ENCODE assay signal across 8 cellular contexts in the genomic region with DNA sequence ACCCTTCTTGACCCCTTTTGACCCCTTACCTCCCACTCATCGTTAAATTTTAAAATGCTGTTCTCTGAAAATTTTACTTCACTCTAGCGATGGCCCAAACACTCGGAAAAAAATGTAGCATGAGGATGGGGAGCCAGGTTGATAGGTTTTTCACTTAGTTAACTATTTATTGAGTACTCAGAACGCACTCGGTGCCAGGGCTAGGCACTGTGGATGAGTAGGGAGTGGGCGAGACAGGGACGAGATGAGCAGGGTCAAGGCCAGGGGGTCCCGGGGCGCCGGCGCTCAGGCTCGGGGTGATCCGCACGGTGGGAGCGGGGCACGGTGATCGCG. TPM values are rescaled to one million over a fixed set of nuclear protein-coding genes. Genes with fewer than 3 reads are reported as not detected.
DNase-seq lines count a peak whose midpoint lies in the region; ATAC-seq and TF ChIP-seq lines count a peak whose summit lies in the region.

No MANE protein-coding gene starts in this region.

- no peaks in the 10 kb centered on the region for H3K79me1 ChIP-seq in neuronal stem cell (ENCODE audit: low read depth, low read length)

- peaks cover 2 to 4% of the 10 kb centered on the region in 2 donors for H3K4me1 ChIP-seq in neuronal stem cell (ENCODE audit: control insufficient read depth in 2 of 2, insufficient read depth in 1 of 2, low read depth in 1 of 2, low read length in 2 of 2)

- H2BK15ac ChIP-seq in neuronal stem cell (ENCODE audit: low read length): no peak overlapping the region

- no peak overlapping the region for H4K91ac ChIP-seq in neuronal stem cell (ENCODE audit: low read depth, low read length, poor library complexity)

- H2BK5ac ChIP-seq in neuronal stem cell (ENCODE audit: low read length): peak overlapping the region; percentile 40

- intact Hi-C loops in Calu3 (cut with micrococcal nuclease; ENCODE audit: unreplicated experiment): loop anchor here (5.0 kb wide), 1 partner anchor 57 kb away; no protein-coding TSS in a partner anchor

- H3K4me3 Mint-ChIP-seq in Calu3 (ENCODE audit: low read depth, unreplicated experiment): peak overlapping the region; percentile 95
- peak overlapping the region; percentile 89 to 91 for H3K4me3 Mint-ChIP-seq in effector memory CD8-positive, alpha-beta T cell

- H4K8ac ChIP-seq in neuronal stem cell (ENCODE audit: low read depth, low read length): no peak overlapping the region

- BruUV-seq in Calu3 (replicated peaks; lab: Mats Ljungman, UMichigan): no TSS peak

- H3K23ac ChIP-seq in neuronal stem cell (ENCODE audit: low read depth, low read length, poor library complexity): peak overlapping the region; percentile 37

- no peak for ATAC-seq in effector memory CD8-positive, alpha-beta T cell (replicated peaks)
- ATAC-seq in HG03342 (IDR thresholded peaks at IDR 0.05; ENCODE audit: unreplicated experiment) (no peak), HG02938 (IDR thresholded peaks at IDR 0.05; ENCODE audit: unreplicated experiment) (no peak)

- CTCF ChIA-PET in Calu3 (lab: Charles Lee): interaction anchor here (0.7 to 0.9 kb wide), 3 partner anchors 36 to 136 kb away, joined by 3 to 4 read pairs (median 3); partner anchors contain the start of gene CLUAP1

- no peaks in the 10 kb centered on the region for H3K27me3 ChIP-seq in neuronal stem cell (ENCODE audit: control insufficient read depth in 3 of 3, insufficient read depth in 3 of 3, low read depth in 1 of 3, low read length in 3 of 3)

- peaks cover 61% of the 10 kb centered on the region for H3K36me3 Mint-ChIP-seq in Calu3 (ENCODE audit: insufficient read depth, unreplicated experiment)
- H3K36me3 Mint-ChIP-seq in effector memory CD8-positive, alpha-beta T cell (ENCODE audit: insufficient read depth): peaks cover 12% of the 10 kb centered on the region

- peaks cover 20 to 33% of the 10 kb centered on the region in 2 donors for H3K9me3 ChIP-seq in neuronal stem cell (replicated peaks in 1 of 2; ENCODE audit: control insufficient read depth in 2 of 2, insufficient read depth in 1 of 2, low read depth in 1 of 2, low read length in 2 of 2)

- peak overlapping the region; percentile 89 for H2AFZ ChIP-seq in neuronal stem cell (ENCODE audit: low read length)

- DNase-seq in Calu3 (no peak), neuronal stem cell (ENCODE audit: low spot score) (no peak), NCI-H128 (lab: John Stamatoyannopoulos, UW; ENCODE audit: unreplicated experiment) (no peak)
- no peak for DNase-seq in Jurkat, Clone E6-1 (ENCODE audit: low read depth, low spot score)
- DNase-seq in effector memory CD8-positive, alpha-beta T cell: no peak
- no peak for DNase-seq in activated effector memory CD4-positive, alpha-beta T cell treated with anti-CD3 and anti-CD28 coated beads, Interleukin-2, amount 50 U/mL, for 16 hours

- no peak overlapping the region for H2BK12ac ChIP-seq in neuronal stem cell (ENCODE audit: low read length)

- H3K27me3 Mint-ChIP-seq in Calu3 (ENCODE audit: unreplicated experiment): no peaks in the 10 kb centered on the region
- H3K27me3 Mint-ChIP-seq in effector memory CD8-positive, alpha-beta T cell: no peaks in the 10 kb centered on the region

- H3K27ac ChIP-seq in neuronal stem cell (replicated peaks; ENCODE audit: low read length): peak overlapping the region; percentile 62

- H3K27ac Mint-ChIP-seq in Calu3 (ENCODE audit: unreplicated experiment): peak overlapping the region; percentile 91
- H3K27ac Mint-ChIP-seq in effector memory CD8-positive, alpha-beta T cell: peak overlapping the region; percentile 82 to 87

- peaks cover 16% of the 10 kb centered on the region for H3K9me3 Mint-ChIP-seq in Calu3 (ENCODE audit: low read depth, unreplicated experiment)
- no peaks in the 10 kb centered on the region for H3K9me3 Mint-ChIP-seq in effector memory CD8-positive, alpha-beta T cell

- no peak for TF ChIP-seq CTCF in Calu3 (IDR thresholded peaks at IDR 0.05; ENCODE audit: unreplicated experiment)

- peak overlapping the region; percentile 62 for H3K4me2 ChIP-seq in neuronal stem cell (ENCODE audit: insufficient read depth, low read length, poor library complexity, severe bottlenecking)

- WGBS in neuronal stem cell (ENCODE audit: extremely low coverage in 2 of 2, insufficient read length in 2 of 2, insufficient replicate concordance in 1 of 2), 2 donors: no CpG with 5 or more reads among the region's 18 CpGs

- no peak overlapping the region for H2AK5ac ChIP-seq in neuronal stem cell (ENCODE audit: low read depth, low read length)

- peaks cover 10% of the 10 kb centered on the region for H3K4me1 Mint-ChIP-seq in Calu3 (ENCODE audit: low read depth, unreplicated experiment)
- peaks cover 35 to 48% of the 10 kb centered on the region in 2 donors for H3K4me1 Mint-ChIP-seq in effector memory CD8-positive, alpha-beta T cell (ENCODE audit: low read depth in 2 of 2)

- peak overlapping the region; percentile 91 for H3K4me3 ChIP-seq in Jurkat, Clone E6-1 (ENCODE audit: low read length)
- H3K4me3 ChIP-seq in neuronal stem cell (ENCODE audit: low read length in 2 of 2): peak overlapping the region; percentile 93 to 95

- H2BK120ac ChIP-seq in neuronal stem cell (ENCODE audit: low read depth, low read length): no peak overlapping the region

- H3K4ac ChIP-seq in neuronal stem cell (ENCODE audit: low read length): no peak overlapping the region

- peak overlapping the region; percentile 85 for H3K14ac ChIP-seq in neuronal stem cell (ENCODE audit: low read length)

- H3K18ac ChIP-seq in neuronal stem cell (ENCODE audit: low read length): peak overlapping the region; percentile 65

- H3K36me3 ChIP-seq in neuronal stem cell (replicated peaks in 1 of 2; ENCODE audit: control insufficient read depth in 2 of 2, insufficient read depth in 2 of 2, low read length in 2 of 2): peaks cover 22 to 64% of the 10 kb centered on the region in 2 donors

- peak overlapping the region; percentile 83 for H3K9ac ChIP-seq in neuronal stem cell (ENCODE audit: low read depth, low read length, poor library complexity)

RNA-seq across cellular contexts. Expression of gene ZSCAN32, which starts 0.4 kb away (rescaled TPM):
- 23.8 and 26.1 TPM in 2 replicates for total RNA-seq in Calu3 (2022)
- 22.9 TPM for polyA plus RNA-seq in Jurkat, Clone E6-1 (2012; ENCODE audit: insufficient read depth, insufficient read length)
- 14.6 TPM for polyA plus RNA-seq in neuronal stem cell (2013, experiment 1 of 2)
- polyA plus RNA-seq in neuronal stem cell (2013, experiment 2 of 2): 14.9 TPM

RNA-seq across cellular contexts. Expression of gene ZNF174, which starts 0.6 kb away (rescaled TPM):
- total RNA-seq in Calu3 (2022): 13.8 and 14.3 TPM in 2 replicates
- 12.5 TPM for polyA plus RNA-seq in Jurkat, Clone E6-1 (2012; ENCODE audit: insufficient read depth, insufficient read length)
- 12.6 TPM for polyA plus RNA-seq in neuronal stem cell (2013, experiment 1 of 2)
- polyA plus RNA-seq in neuronal stem cell (2013, experiment 2 of 2): 12.6 TPM

RNA-seq across cellular contexts. Expression of gene ZNF597, which starts 42.9 kb away (rescaled TPM):
- 2.7 TPM in 2 replicates for total RNA-seq in Calu3 (2022)
- polyA plus RNA-seq in Jurkat, Clone E6-1 (2012; ENCODE audit: insufficient read depth, insufficient read length): 1.4 TPM
- 0.88 TPM for polyA plus RNA-seq in neuronal stem cell (2013, experiment 1 of 2)
- polyA plus RNA-seq in neuronal stem cell (2013, experiment 2 of 2): 0.89 TPM

RNA-seq across cellular contexts. Expression of gene NAA60, which starts 43.1 kb away (rescaled TPM):
- total RNA-seq in Calu3 (2022): 53.2 and 63.4 TPM in 2 replicates
- polyA plus RNA-seq in Jurkat, Clone E6-1 (2012; ENCODE audit: insufficient read depth, insufficient read length): 38.6 TPM
- polyA plus RNA-seq in neuronal stem cell (2013, experiment 1 of 2): 60.5 TPM
- 63.6 TPM for polyA plus RNA-seq in neuronal stem cell (2013, experiment 2 of 2)

RNA-seq across cellular contexts. Expression of gene OR2C1, which starts 44.7 kb away (rescaled TPM):
- total RNA-seq in Calu3 (2022): not detected in 2 replicates
- not detected for polyA plus RNA-seq in Jurkat, Clone E6-1 (2012; ENCODE audit: insufficient read depth, insufficient read length)
- polyA plus RNA-seq in neuronal stem cell (2013, experiment 1 of 2): 0.08 TPM
- polyA plus RNA-seq in neuronal stem cell (2013, experiment 2 of 2): 0.04 TPM
